ENCODE assay signal across 1 cellular context in genomic region chr14:103014466-103015319, GRCh38.
TF ChIP-seq lines count a peak whose summit lies in the region.

No MANE protein-coding gene starts in this region.

TF ChIP-seq in GM23338, 12 proteins besides CTCF, POLR2A, EP300 and RAD21 (continued from another document):
- TF ChIP-seq, protein P1, sequence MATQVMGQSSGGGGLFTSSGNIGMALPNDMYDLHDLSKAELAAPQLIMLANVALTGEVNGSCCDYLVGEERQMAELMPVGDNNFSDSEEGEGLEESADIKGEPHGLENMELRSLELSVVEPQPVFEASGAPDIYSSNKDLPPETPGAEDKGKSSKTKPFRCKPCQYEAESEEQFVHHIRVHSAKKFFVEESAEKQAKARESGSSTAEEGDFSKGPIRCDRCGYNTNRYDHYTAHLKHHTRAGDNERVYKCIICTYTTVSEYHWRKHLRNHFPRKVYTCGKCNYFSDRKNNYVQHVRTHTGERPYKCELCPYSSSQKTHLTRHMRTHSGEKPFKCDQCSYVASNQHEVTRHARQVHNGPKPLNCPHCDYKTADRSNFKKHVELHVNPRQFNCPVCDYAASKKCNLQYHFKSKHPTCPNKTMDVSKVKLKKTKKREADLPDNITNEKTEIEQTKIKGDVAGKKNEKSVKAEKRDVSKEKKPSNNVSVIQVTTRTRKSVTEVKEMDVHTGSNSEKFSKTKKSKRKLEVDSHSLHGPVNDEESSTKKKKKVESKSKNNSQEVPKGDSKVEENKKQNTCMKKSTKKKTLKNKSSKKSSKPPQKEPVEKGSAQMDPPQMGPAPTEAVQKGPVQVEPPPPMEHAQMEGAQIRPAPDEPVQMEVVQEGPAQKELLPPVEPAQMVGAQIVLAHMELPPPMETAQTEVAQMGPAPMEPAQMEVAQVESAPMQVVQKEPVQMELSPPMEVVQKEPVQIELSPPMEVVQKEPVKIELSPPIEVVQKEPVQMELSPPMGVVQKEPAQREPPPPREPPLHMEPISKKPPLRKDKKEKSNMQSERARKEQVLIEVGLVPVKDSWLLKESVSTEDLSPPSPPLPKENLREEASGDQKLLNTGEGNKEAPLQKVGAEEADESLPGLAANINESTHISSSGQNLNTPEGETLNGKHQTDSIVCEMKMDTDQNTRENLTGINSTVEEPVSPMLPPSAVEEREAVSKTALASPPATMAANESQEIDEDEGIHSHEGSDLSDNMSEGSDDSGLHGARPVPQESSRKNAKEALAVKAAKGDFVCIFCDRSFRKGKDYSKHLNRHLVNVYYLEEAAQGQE (IDR thresholded peaks at IDR 0.05; ENCODE audit: unreplicated experiment), result no peak
- TF ChIP-seq ETS1 (IDR thresholded peaks at IDR 0.05) (no peak), POLR2AphosphoS5 (IDR thresholded peaks at IDR 0.05; ENCODE audit: low read depth) (no peak), CREB1 (CRISPR knock-in tag; IDR thresholded peaks at IDR 0.05; ENCODE audit: low read depth) (no peak), JUNB (IDR thresholded peaks at IDR 0.05; ENCODE audit: unreplicated experiment) (no peak), EZH2phosphoT487 (IDR thresholded peaks at IDR 0.05; ENCODE audit: unreplicated experiment) (no peak), NANOG (IDR thresholded peaks at IDR 0.05; ENCODE audit: borderline replicate concordance) (no peak), ZNF331 (CRISPR knock-in tag; IDR thresholded peaks at IDR 0.05; ENCODE audit: low read depth) (no peak), EZH2 (IDR thresholded peaks at IDR 0.05; ENCODE audit: low read depth, unreplicated experiment) (no peak), STAT1 (IDR thresholded peaks at IDR 0.05; ENCODE audit: unreplicated experiment) (no peak)
